12 cellular contexts compared by ENCODE assay signal in genomic region chr19:9857920-9858746, GRCh38. TPM values are rescaled to one million over a fixed set of nuclear protein-coding genes. Genes with fewer than 3 reads are reported as not detected.
A peak's percentile ranks its signal among the peaks of the same experiment; 100 is the strongest.
DNase-seq lines count a peak whose midpoint lies in the region; ATAC-seq, FAIRE-seq and TF ChIP-seq lines count a peak whose summit lies in the region.
"Had no signal": no experiment of that assay in that cellular context is flagged by ENCODE, and none has a peak within 500 bp of the region (broad histone marks: within the 10 kb centered on the region; RNA-seq: fewer than 3 reads in every experiment).

No MANE protein-coding gene starts in this region.

- H3K27ac ChIP-seq in effector memory CD4-positive, alpha-beta T cell (ENCODE audit: insufficient read depth, low read length, poor library complexity, severe bottlenecking): peak overlapping the region; percentile 68
- peak overlapping the region in 3 of 5 donors; percentile 16 to 36 (median 23) for H3K27ac ChIP-seq in stomach
- H3K27ac ChIP-seq: pancreas had no signal

- no peak for TF ChIP-seq EP300 in stomach (IDR thresholded peaks at IDR 0.05)

- DNase-seq in activated T-cell treated with anti-CD3 and anti-CD28 coated beads, Interleukin-2, amount 50 U/mL, for 1 hour: peak; percentile 37
- DNase-seq in activated T-cell treated with anti-CD3 and anti-CD28 coated beads for 4 hours (no peak), UCSD-AML1 (lab: John Stamatoyannopoulos, UW; ENCODE audit: unreplicated experiment) (peak; percentile 51), stomach (no peak), RCC 7860 (ENCODE audit: low spot score) (no peak), NCI-H1436 (lab: John Stamatoyannopoulos, UW) (no peak)
- peak in 1 of 3 donors; percentile 5 for DNase-seq in effector memory CD4-positive, alpha-beta T cell
- DNase-seq: IMR-90, islet precursor cell, NCI-H69, pancreas had no signal

- no peaks in the 10 kb centered on the region for H3K9me3 ChIP-seq in effector memory CD4-positive, alpha-beta T cell (ENCODE audit: control insufficient read depth, low read length)
- H3K9me3 ChIP-seq in stomach: no peaks in the 10 kb centered on the region
- H3K9me3 ChIP-seq: pancreas had no signal

- no peak for TF ChIP-seq CTCF in stomach (IDR thresholded peaks at IDR 0.05)

- TF ChIP-seq POLR2A in stomach (IDR thresholded peaks at IDR 0.05): no peak

- no peaks in the 10 kb centered on the region for H3K36me3 ChIP-seq in effector memory CD4-positive, alpha-beta T cell (ENCODE audit: control insufficient read depth, insufficient read depth, low read length)
- peaks cover 0 to 6% (median 0%) of the 10 kb centered on the region in 4 donors for H3K36me3 ChIP-seq in stomach
- H3K36me3 ChIP-seq: pancreas had no signal

- no peaks in the 10 kb centered on the region for H3K27me3 ChIP-seq in effector memory CD4-positive, alpha-beta T cell (replicated peaks; ENCODE audit: control insufficient read depth, insufficient read depth, low read length, poor library complexity, severe bottlenecking)
- no peaks in the 10 kb centered on the region for H3K27me3 ChIP-seq in stomach
- H3K27me3 ChIP-seq: pancreas had no signal

- peak overlapping the region; percentile 52 for H3K4me3 ChIP-seq in effector memory CD4-positive, alpha-beta T cell (ENCODE audit: insufficient read depth, low read depth, low read length, poor library complexity, severe bottlenecking)
- H3K4me3 ChIP-seq in stomach: no peak overlapping the region
- H3K4me3 ChIP-seq: pancreas had no signal

- intact Hi-C loops in stomach (cut with DNase I; ENCODE audit: low total_unique reads): no loop called here

- peaks cover 51% of the 10 kb centered on the region for H3K4me1 ChIP-seq in effector memory CD4-positive, alpha-beta T cell (ENCODE audit: control insufficient read depth, insufficient read depth, low read length, poor library complexity, severe bottlenecking)
- no peaks in the 10 kb centered on the region for H3K4me1 ChIP-seq in stomach
- H3K4me1 ChIP-seq: pancreas had no signal

- ATAC-seq in GM21717 (IDR thresholded peaks at IDR 0.05; ENCODE audit: unreplicated experiment): no peak
- ATAC-seq: pancreas had no signal

- FAIRE-seq in RCC 7860 (lab: Jason Lieb, UNC): no peak
- FAIRE-seq: pancreas had no signal

- WGBS in stomach, 5 donors: 72 to 92% (median 75%) methylated on average over 10 of the region's 10 CpGs

RNA-seq across cellular contexts. Expression of gene PIN1, which starts 23.0 kb away (rescaled TPM):
- 100 to 1,000 TPM in 1 of 5 donors, 10 to 100 TPM in 4; 24.2 to 101 (median 41.1) TPM for total RNA-seq in stomach
- polyA plus RNA-seq in stomach: 100 to 1,000 TPM in 1 of 3 donors, 10 to 100 TPM in 2; 94.1 to 105 (median 96.6) TPM

RNA-seq across cellular contexts. Expression of gene UBL5, which starts 30.4 kb away (rescaled TPM):
- 100 to 1,000 TPM in 3 of 5 donors, 10 to 100 TPM in 2; 11.3 to 213 (median 124) TPM for total RNA-seq in stomach
- 100 to 1,000 TPM; 864 to 962 (median 934) TPM for polyA plus RNA-seq in stomach

RNA-seq across cellular contexts. Expression of gene FBXL12, which starts 39.3 kb away (rescaled TPM):
- total RNA-seq in stomach: 100 to 1,000 TPM in 1 of 5 donors, 10 to 100 TPM in 4; 11.1 to 185 (median 29.0) TPM
- polyA plus RNA-seq in stomach: 10 to 100 TPM; 12.3 to 18.3 (median 17.4) TPM

Comparison
In these comparisons a context has a peak if more than half of its experiments do, and no peak if none do; other contexts are left out.
1. DNase-seq: peak in activated T-cell treated with anti-CD3 and anti-CD28 coated beads, Interleukin-2, amount 50 U/mL, for 1 hour (single experiment) and UCSD-AML1 (single experiment); none in activated T-cell treated with anti-CD3 and anti-CD28 coated beads for 4 hours (single experiment), stomach (single experiment), RCC 7860 (single experiment) and NCI-H1436 (single experiment).